ENCODE assay signal across 10 cellular contexts in the genomic region with DNA sequence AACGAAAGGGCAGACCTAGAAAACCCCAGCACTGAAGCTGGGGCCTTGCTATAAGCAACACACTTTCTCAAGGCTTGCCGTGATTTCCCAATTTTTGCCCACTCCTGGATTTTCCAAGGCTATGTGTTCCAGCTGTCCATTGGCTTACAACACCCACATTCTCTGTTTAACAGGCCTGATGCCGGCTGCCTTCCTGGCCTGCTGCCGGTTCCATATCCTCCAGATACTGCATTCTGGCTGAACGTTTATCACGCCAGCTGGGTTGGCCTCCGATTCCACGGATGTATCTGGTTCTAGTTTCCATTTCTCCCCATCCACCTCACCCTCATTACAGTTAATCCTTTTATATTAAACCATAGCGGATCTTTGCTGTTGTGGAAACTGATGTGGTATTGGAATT. TPM values are rescaled to one million over a fixed set of nuclear protein-coding genes. Genes with fewer than 3 reads are reported as not detected.
A peak's percentile ranks its signal among the peaks of the same experiment; 100 is the strongest.
DNase-seq lines count a peak whose midpoint lies in the region; ATAC-seq and TF ChIP-seq lines count a peak whose summit lies in the region.
"Had no signal": no experiment of that assay in that cellular context is flagged by ENCODE, and none has a peak within 500 bp of the region (broad histone marks: within the 10 kb centered on the region; RNA-seq: fewer than 3 reads in every experiment).

No MANE protein-coding gene starts in this region.

- H3K27me3 ChIP-seq in spleen (replicated peaks in 1 of 7) = no peaks in the 10 kb centered on the region

- TF ChIP-seq CTCF in spleen (IDR thresholded peaks at IDR 0.05 in 8 of 11, conservative IDR thresholded peaks at IDR 0.05 in 3 of 11) = no peak

- DNase-seq in EL (peak; percentile 64), amniotic epithelial cell (ENCODE audit: low read depth) (peak; percentile 99), hepatic stellate cell (ENCODE audit: low spot score) (peak; percentile 53), spleen (no peak), NCI-H345 (lab: John Stamatoyannopoulos, UW) (no peak), RKO (ENCODE audit: low spot score) (no peak), cerebellar cortex (ENCODE audit: low spot score) (no peak)
- DNase-seq: DMS53, hippocampal formation had no signal

- H3K4me1 ChIP-seq in spleen = peaks cover 11 to 48% (median 31%) of the 10 kb centered on the region in 6 donors

- H3K9me3 ChIP-seq in spleen = no peaks in the 10 kb centered on the region

- 69 to 82% (median 76%) methylated on average over 9 of the region's 9 CpGs for WGBS in spleen, 5 donors

- H3K36me3 ChIP-seq in spleen = no peaks in the 10 kb centered on the region

- no peak overlapping the region for H3K4me3 ChIP-seq in spleen

- peak overlapping the region in 7 of 8 donors; percentile 56 to 99 (median 96) for H3K27ac ChIP-seq in spleen

- TF ChIP-seq POLR2A in spleen (IDR thresholded peaks at IDR 0.05) = no peak

- ATAC-seq in HG03571 (IDR thresholded peaks at IDR 0.05; ENCODE audit: unreplicated experiment) = no peak

- intact Hi-C loops in spleen (cut with DNase I; ENCODE audit: low total_unique reads) = loop anchor here (5.0 kb wide), 1 partner anchor 67 kb away; no protein-coding TSS in a partner anchor

RNA-seq across cellular contexts. Expression of a gene that starts 1.9 kb away (rescaled TPM):
- total RNA-seq in spleen = 100 to 1,000 TPM in 5 of 7 donors, 10 to 100 TPM in 2; 88.1 to 149 (median 104) TPM
- 1 to 10 TPM; 4.0 to 5.9 (median 5.5) TPM for polyA plus RNA-seq in spleen

Comparison
In these comparisons a context has a peak if more than half of its experiments do, and no peak if none do; other contexts are left out.
1. DNase-seq: peak in EL (single experiment), amniotic epithelial cell (single experiment) and hepatic stellate cell (single experiment); none in spleen (single experiment), NCI-H345 (single experiment), RKO (single experiment) and cerebellar cortex (single experiment).